10 cellular contexts compared by ENCODE assay signal in genomic region chr12:57852620-57853509, GRCh38. TPM values are rescaled to one million over a fixed set of nuclear protein-coding genes. Genes with fewer than 3 reads are reported as not detected.
A peak's percentile ranks its signal among the peaks of the same experiment; 100 is the strongest.
DNase-seq lines count a peak whose midpoint lies in the region; ATAC-seq, FAIRE-seq and TF ChIP-seq lines count a peak whose summit lies in the region.
"Had no signal": no experiment of that assay in that cellular context is flagged by ENCODE, and none has a peak within 500 bp of the region (broad histone marks: within the 10 kb centered on the region; RNA-seq: fewer than 3 reads in every experiment).

No MANE protein-coding gene starts in this region.

- WGBS in upper lobe of left lung, 2 donors = 6 to 36% methylated on average over 23 to 33 of the region's 38 CpGs
- WGBS in small intestine, 3 donors = 21 to 39% (median 39%) methylated on average over 33 to 38 of the region's 38 CpGs

- FAIRE-seq in small intestine (lab: Jason Lieb, UNC) = no peak

- TF ChIP-seq EP300 in upper lobe of left lung (IDR thresholded peaks at IDR 0.05) = no peak

- H3K4me3 ChIP-seq in fibroblast of mammary gland (ENCODE audit: control insufficient read depth, low read depth, low read length) = peak overlapping the region; percentile 27
- peak overlapping the region in 3 of 4 donors; percentile 41 to 53 (median 46) for H3K4me3 ChIP-seq in upper lobe of left lung
- no peak overlapping the region for H3K4me3 ChIP-seq in small intestine (ENCODE audit: low read depth in 1 of 2, low read length in 2 of 2)

- TF ChIP-seq CTCF in fibroblast of mammary gland (conservative IDR thresholded peaks at IDR 0.05; ENCODE audit: control insufficient read depth, insufficient read depth, low read depth, low read length) (no peak), upper lobe of left lung (IDR thresholded peaks at IDR 0.05) (peak in 3 of 6 experiments; percentile 13 to 38 (median 24))

- H3K9me3 ChIP-seq in upper lobe of left lung (no peaks in the 10 kb centered on the region), small intestine (ENCODE audit: control insufficient read depth, low read depth) (no peaks in the 10 kb centered on the region)

- H3K27ac ChIP-seq in upper lobe of left lung (peak overlapping the region; percentile 68 to 79 (median 74)), small intestine (ENCODE audit: low read depth in 1 of 2, low read length in 1 of 2) (peak overlapping the region in 1 of 2 donors; percentile 64)
- H3K27ac ChIP-seq: 22Rv1, epithelial cell of prostate had no signal

- H3K27me3 ChIP-seq in upper lobe of left lung = no peaks in the 10 kb centered on the region
- H3K27me3 ChIP-seq in small intestine (ENCODE audit: control insufficient read depth in 2 of 2, insufficient read depth in 2 of 2, low read length in 2 of 2) = peaks cover 0 to 1% of the 10 kb centered on the region in 2 donors

- ATAC-seq in upper lobe of left lung (ENCODE audit: low FRiP score in 2 of 2) (peak; percentile 59 to 62), GM21717 (IDR thresholded peaks at IDR 0.05; ENCODE audit: unreplicated experiment) (no peak), GM21619 (IDR thresholded peaks at IDR 0.05; ENCODE audit: unreplicated experiment) (no peak)

- DNase-seq in DMS53 (lab: John Stamatoyannopoulos, UW) (peak; percentile 64), DMS53 treated with DMSO at 0.1 percent for 48 hours (lab: John Stamatoyannopoulos, UW; ENCODE audit: unreplicated experiment) (no peak), fibroblast of mammary gland (ENCODE audit: low read depth) (no peak), myocyte (ENCODE audit: low read depth) (peak; percentile 55), upper lobe of left lung (peak; percentile 72 to 82), small intestine (no peak)

- TF ChIP-seq POLR2A in upper lobe of left lung (IDR thresholded peaks at IDR 0.05) = peak in 1 of 4 donors; percentile 23

- H3K4me1 ChIP-seq in upper lobe of left lung (peaks cover 13 to 28% (median 23%) of the 10 kb centered on the region in 4 donors), small intestine (ENCODE audit: control insufficient read depth in 2 of 2, insufficient read depth in 1 of 2, low read depth in 1 of 2, low read length in 1 of 2) (no peaks in the 10 kb centered on the region)

- no peaks in the 10 kb centered on the region for H3K36me3 ChIP-seq in upper lobe of left lung
- H3K36me3 ChIP-seq in small intestine (ENCODE audit: control insufficient read depth in 2 of 2, insufficient read depth in 2 of 2, low read length in 2 of 2) = no peaks in the 10 kb centered on the region

RNA-seq across cellular contexts. Expression of gene CTDSP2, which starts 6.3 kb away (rescaled TPM):
- total RNA-seq in myocyte (37.9 and 43.4 TPM in 2 replicates), upper lobe of left lung (100 to 1,000 TPM; 153 to 226 (median 175) TPM)
- polyA plus RNA-seq in myocyte (2012) = 72.8 TPM
- polyA plus RNA-seq in small intestine = 10 to 100 TPM; 35.1 to 58.1 (median 45.4) TPM

RNA-seq across cellular contexts. Expression of gene AVIL, which starts 34.3 kb away (rescaled TPM):
- total RNA-seq in myocyte (0.48 TPM in 1 of 2 replicates, not detected in the other), upper lobe of left lung (10 to 100 TPM in 3 of 6 donors, 1 to 10 TPM in 3; 4.9 to 57.6 (median 8.7) TPM)
- 2.1 TPM for polyA plus RNA-seq in myocyte (2012)
- polyA plus RNA-seq in small intestine = 10 to 100 TPM; 13.4 to 16.5 (median 16.2) TPM

Comparison
In these comparisons a context has a peak if more than half of its experiments do, and no peak if none do; other contexts are left out.
1. DNase-seq: peak in DMS53 (single experiment), myocyte (single experiment) and upper lobe of left lung (2 of 2); none in DMS53 treated with DMSO at 0.1 percent for 48 hours (single experiment), fibroblast of mammary gland (single experiment) and small intestine (single experiment).
2. H3K4me3 ChIP-seq: peak in fibroblast of mammary gland (single experiment) and upper lobe of left lung (3 of 4); none in small intestine (0 of 2).
3. ATAC-seq: peak in upper lobe of left lung (2 of 2); none in GM21717 (single experiment) and GM21619 (single experiment).